Comparison of ENCODE assay signal across 7 cellular contexts in genomic region chr16:71817150-71817500, GRCh38. TPM values are rescaled to one million over a fixed set of nuclear protein-coding genes. Genes with fewer than 3 reads are reported as not detected.
DNase-seq lines count a peak whose midpoint lies in the region; ATAC-seq, FAIRE-seq and TF ChIP-seq lines count a peak whose summit lies in the region.
"Not testable (repeated sequence)": the region's sequence is repeated elsewhere in the genome, so short reads cannot be mapped to it uniquely, and the experiment has no call there.

No MANE protein-coding gene starts in this region.

- not testable (repeated sequence) for FAIRE-seq in HepG2 (lab: Jason Lieb, UNC)

- H3K27ac Mint-ChIP-seq in HFFc6, result peak overlapping the region; percentile 96
- H3K27ac Mint-ChIP-seq in activated B cell treated with CpG ODN at 0.5 μM for 24 hours, result peak overlapping the region; percentile 87

- POLR2A ChIA-PET in activated B cell treated with CpG ODN at 0.5 μM for 24 hours (lab: Charles Lee), result interaction anchor here (0.6 to 4.8 kb wide), 7 partner anchors 9 to 253 kb away, joined by 3 to 62 read pairs (median 6); partner anchors contain the start of gene AP1G1
- POLR2A ChIA-PET in HepG2 (lab: Yijun Ruan, JAX), result interaction anchor here (1.0 to 1.5 kb wide), 2 partner anchors 8 to 40 kb away, joined by 3 to 4 read pairs; partner anchors contain the start of gene AP1G1

- peak; percentile 17 for ATAC-seq in GM18873 (IDR thresholded peaks at IDR 0.05; ENCODE audit: low FRiP score, unreplicated experiment)
- peak; percentile 6 for ATAC-seq in HG03280 (IDR thresholded peaks at IDR 0.05; ENCODE audit: unreplicated experiment)
- ATAC-seq in activated B cell treated with CpG ODN at 0.5 μM for 24 hours (ENCODE audit: low read depth), result peak; percentile 7
- ATAC-seq in HepG2, result peak; percentile 16; the same call in 2 of the 3 replicates

- peaks cover 35% of the 10 kb centered on the region for H3K4me1 Mint-ChIP-seq in HFFc6 (ENCODE audit: low read depth)
- H3K4me1 Mint-ChIP-seq in activated B cell treated with CpG ODN at 0.5 μM for 24 hours, result peaks cover 18% of the 10 kb centered on the region

- H3K27me3 Mint-ChIP-seq in HFFc6 (ENCODE audit: insufficient read depth); activated B cell treated with CpG ODN at 0.5 μM for 24 hours: not testable (repeated sequence)

- not testable (repeated sequence) for H3K4me1 ChIP-seq in breast epithelium
- H3K4me1 ChIP-seq in HepG2 (ENCODE audit: insufficient read depth, low read length), result peaks cover 41% of the 10 kb centered on the region

- in situ Hi-C loops in HepG2 (cut with HindIII; ENCODE audit: extremely low pct_ligation_motif_present, low pct_unique_long_range_greater_than_20kb), result not testable (repeated sequence)

- not testable (repeated sequence) for H3K9me3 ChIP-seq in breast epithelium; HepG2 (ENCODE audit: low read length)

- H3K9ac ChIP-seq in HepG2 (ENCODE audit: insufficient read depth, low read depth, low read length), result not testable (repeated sequence)

- H3K27ac ChIP-seq in breast epithelium, result peak overlapping the region; percentile 70 to 78
- H3K27ac ChIP-seq in HepG2 (ENCODE audit: extremely low read length, insufficient read depth, low read length), result not testable (repeated sequence)
- peak overlapping the region in 17 of 21 experiments; percentile 23 to 83 (median 62) for H3K27ac ChIP-seq in skin epidermis

- not testable (repeated sequence) for TF ChIP-seq RAD21 in HepG2 (CRISPR knock-in tag; IDR thresholded peaks at IDR 0.05)

- not testable (repeated sequence) for BruUV-seq in HepG2 (replicated peaks; lab: Mats Ljungman, UMichigan)

- H2AFZ ChIP-seq in HepG2 (ENCODE audit: low read length), result peak overlapping the region; percentile 78

- WGBS in HepG2 (ENCODE audit: low lambda C conversion rate), result 28% methylated on average over 10 of the region's 10 CpGs

- not testable (repeated sequence) for TF ChIP-seq CTCF in HFFc6 (IDR thresholded peaks at IDR 0.05); activated B cell treated with CpG ODN at 0.5 μM for 24 hours (IDR thresholded peaks at IDR 0.05); breast epithelium (IDR thresholded peaks at IDR 0.05); HepG2 (CRISPR knock-in tag; IDR thresholded peaks at IDR 0.05)

- not testable (repeated sequence) for H4K20me1 ChIP-seq in HepG2 (ENCODE audit: insufficient read depth, low read length)

- H3K79me2 ChIP-seq in HepG2 (ENCODE audit: insufficient read depth, low read length), result not testable (repeated sequence)

- intact Hi-C loops in activated B cell treated with CpG ODN at 0.5 μM for 24 hours (cut with micrococcal nuclease); breast epithelium (cut with DNase I; ENCODE audit: low total_unique reads); HepG2 (cut with micrococcal nuclease; ENCODE audit: unreplicated experiment): not testable (repeated sequence)

- peak overlapping the region; percentile 60 for H3K4me2 ChIP-seq in HepG2 (ENCODE audit: low read depth, low read length)

- not testable (repeated sequence) for DNase-seq in HFFc6; activated B cell treated with CpG ODN at 0.5 μM for 24 hours; breast epithelium (ENCODE audit: low spot score in 2 of 2); HepG2 (ENCODE audit: low spot score)

- H3K36me3 ChIP-seq in breast epithelium; HepG2 (replicated peaks in 1 of 2; ENCODE audit: control insufficient read depth in 1 of 2, insufficient read depth in 2 of 2, low read length in 2 of 2): not testable (repeated sequence)

- CTCF ChIA-PET in activated B cell treated with CpG ODN at 0.5 μM for 24 hours (lab: Charles Lee), result interaction anchor here (2.2 kb wide), 1 partner anchor 66 kb away, joined by 7 read pairs; the partner anchor contains the start of gene ZNF821
- CTCF ChIA-PET in HepG2 (lab: Yijun Ruan, JAX; ENCODE audit: low intra/inter-chr PET ratio, low total read pairs), result not testable (repeated sequence)

- H3K36me3 Mint-ChIP-seq in HFFc6 (ENCODE audit: low read depth); activated B cell treated with CpG ODN at 0.5 μM for 24 hours (ENCODE audit: low read depth): not testable (repeated sequence)

- TF ChIP-seq POLR2A in breast epithelium (IDR thresholded peaks at IDR 0.05); HepG2 (IDR thresholded peaks at IDR 0.05; ENCODE audit: insufficient read depth in 1 of 2, low read depth in 2 of 2, low read length in 2 of 2): not testable (repeated sequence)

- H3K4me3 Mint-ChIP-seq in HFFc6, result peak overlapping the region; percentile 70
- H3K4me3 Mint-ChIP-seq in activated B cell treated with CpG ODN at 0.5 μM for 24 hours, result peak overlapping the region; percentile 44

- H3K9me3 Mint-ChIP-seq in HFFc6, activated B cell treated with CpG ODN at 0.5 μM for 24 hours: not testable (repeated sequence)

- H3K4me3 ChIP-seq in breast epithelium, skin epidermis: not testable (repeated sequence)
- peak overlapping the region in 2 of 3 experiments; percentile 38 to 42; a peak in 4 of 6 replicates for H3K4me3 ChIP-seq in HepG2 (replicated peaks in 1 of 3; ENCODE audit: insufficient read depth in 1 of 3, low read depth in 2 of 3, low read length in 3 of 3)

- TF ChIP-seq EP300 in HepG2 (IDR thresholded peaks at IDR 0.05; ENCODE audit: low read depth in 2 of 2, low read length in 2 of 2); HepG2 (CRISPR knock-in tag; IDR thresholded peaks at IDR 0.05; ENCODE audit: borderline replicate concordance): not testable (repeated sequence)

- not testable (repeated sequence) for H3K27me3 ChIP-seq in breast epithelium; HepG2 (ENCODE audit: control insufficient read depth in 1 of 2, insufficient read depth in 2 of 2, low read length in 2 of 2)

RNA-seq across cellular contexts. Expression of gene AP1G1, which starts 8.5 kb away (rescaled TPM):
- 100 to 1,000 TPM in 5 of 6 experiments, 10 to 100 TPM in 1; 87.5 to 115 (median 106) TPM for total RNA-seq in HFFc6 (2021; fragmentation: NEBNext Ultra II Directional; extraction: Animal tissue kit (Norgen Biotek cat#: 25700))
- total RNA-seq in activated B cell treated with CpG ODN at 0.5 μM for 24 hours (112 and 120 TPM in 2 replicates), breast epithelium (100 to 1,000 TPM in 1 of 3 donors, 10 to 100 TPM in 2; 65.8 to 121 (median 95.7) TPM), HepG2 (2016; rRNA removed; fragmentation: Illumina TruSeq; extraction: Trizol) (66.2 and 87.1 TPM in 2 replicates)
- total RNA-seq in HepG2 (2016; cell fraction: cytosol; rRNA removed; fragmentation: Illumina TruSeq; extraction: Trizol; ENCODE audit: low read depth), result 7.1 TPM in 2 replicates
- 66.4 and 87.7 TPM in 2 replicates for total RNA-seq in HepG2 (2016; cell fraction: insoluble cytoplasmic fraction; rRNA removed; fragmentation: Illumina TruSeq; extraction: Trizol)
- total RNA-seq in HepG2 (2016; cell fraction: membrane; rRNA removed; fragmentation: Illumina TruSeq; extraction: Trizol), result 21.0 and 22.8 TPM in 2 replicates
- 90.7 and 111 TPM in 2 replicates for total RNA-seq in HepG2 (2016; cell fraction: nucleus; rRNA removed; fragmentation: Illumina TruSeq; extraction: Trizol)
- polyA plus RNA-seq in HepG2 (2011; rRNA removed), result 58.8 and 62.2 TPM in 2 replicates
- polyA plus RNA-seq in HepG2 (2011; cell fraction: cytosol; rRNA removed), result 40.7 and 56.1 TPM in 2 replicates
- polyA plus RNA-seq in HepG2 (2011; cell fraction: nucleus; rRNA removed), result 69.2 and 80.7 TPM in 2 replicates
- 41.7 and 51.2 TPM in 2 replicates for polyA plus RNA-seq in HepG2 (2012)
- 2.4 and 3.2 TPM in 2 replicates for polyA plus RNA-seq in HepG2 (2016; cell fraction: cytosol; fragmentation: Illumina TruSeq; extraction: Trizol; ENCODE audit: low read depth)
- 61.2 and 67.4 TPM in 2 replicates for polyA plus RNA-seq in HepG2 (2016; cell fraction: insoluble cytoplasmic fraction; fragmentation: Illumina TruSeq; extraction: Trizol; ENCODE audit: low read depth)
- polyA plus RNA-seq in HepG2 (2016; cell fraction: membrane; fragmentation: Illumina TruSeq; extraction: Trizol; ENCODE audit: low read depth), result 9.9 and 10.4 TPM in 2 replicates
- 71.7 and 84.0 TPM in 2 replicates for polyA plus RNA-seq in HepG2 (2016; cell fraction: nucleus; fragmentation: Illumina TruSeq; extraction: Trizol; ENCODE audit: insufficient read depth, low read depth)
- 149 and 155 TPM in 2 replicates for polyA minus RNA-seq in HepG2 (2011; rRNA and poly(A)+ RNA removed; ENCODE audit: low replicate concordance)
- polyA minus RNA-seq in HepG2 (2011; cell fraction: cytosol; rRNA and poly(A)+ RNA removed), result 71.5 and 78.8 TPM in 2 replicates
- polyA minus RNA-seq in HepG2 (2011; cell fraction: nucleus; rRNA and poly(A)+ RNA removed), result 197 and 211 TPM in 2 replicates

RNA-seq across cellular contexts. Expression of gene ATXN1L, which starts 28.7 kb away (rescaled TPM):
- 10 to 100 TPM; 14.9 to 19.0 (median 17.2) TPM for total RNA-seq in HFFc6 (2021; fragmentation: NEBNext Ultra II Directional; extraction: Animal tissue kit (Norgen Biotek cat#: 25700))
- total RNA-seq in activated B cell treated with CpG ODN at 0.5 μM for 24 hours (24.9 and 28.3 TPM in 2 replicates), breast epithelium (10 to 100 TPM; 19.3 to 41.1 (median 28.0) TPM), HepG2 (2016; rRNA removed; fragmentation: Illumina TruSeq; extraction: Trizol) (22.4 and 23.6 TPM in 2 replicates)
- 3.6 and 5.9 TPM in 2 replicates for total RNA-seq in HepG2 (2016; cell fraction: cytosol; rRNA removed; fragmentation: Illumina TruSeq; extraction: Trizol; ENCODE audit: low read depth)
- 20.9 and 21.7 TPM in 2 replicates for total RNA-seq in HepG2 (2016; cell fraction: insoluble cytoplasmic fraction; rRNA removed; fragmentation: Illumina TruSeq; extraction: Trizol)
- 10.7 and 13.4 TPM in 2 replicates for total RNA-seq in HepG2 (2016; cell fraction: membrane; rRNA removed; fragmentation: Illumina TruSeq; extraction: Trizol)
- 21.5 and 23.5 TPM in 2 replicates for total RNA-seq in HepG2 (2016; cell fraction: nucleus; rRNA removed; fragmentation: Illumina TruSeq; extraction: Trizol)
- polyA plus RNA-seq in HepG2 (2011; rRNA removed), result 19.6 and 20.0 TPM in 2 replicates
- 13.1 and 13.9 TPM in 2 replicates for polyA plus RNA-seq in HepG2 (2011; cell fraction: cytosol; rRNA removed)
- polyA plus RNA-seq in HepG2 (2011; cell fraction: nucleus; rRNA removed), result 33.8 and 34.8 TPM in 2 replicates
- polyA plus RNA-seq in HepG2 (2012), result 16.8 and 18.1 TPM in 2 replicates
- 1.9 and 3.5 TPM in 2 replicates for polyA plus RNA-seq in HepG2 (2016; cell fraction: cytosol; fragmentation: Illumina TruSeq; extraction: Trizol; ENCODE audit: low read depth)
- polyA plus RNA-seq in HepG2 (2016; cell fraction: insoluble cytoplasmic fraction; fragmentation: Illumina TruSeq; extraction: Trizol; ENCODE audit: low read depth), result 14.9 and 15.2 TPM in 2 replicates
- polyA plus RNA-seq in HepG2 (2016; cell fraction: membrane; fragmentation: Illumina TruSeq; extraction: Trizol; ENCODE audit: low read depth), result 5.2 and 5.3 TPM in 2 replicates
- polyA plus RNA-seq in HepG2 (2016; cell fraction: nucleus; fragmentation: Illumina TruSeq; extraction: Trizol; ENCODE audit: insufficient read depth, low read depth), result 25.4 and 26.1 TPM in 2 replicates
- 27.5 and 35.3 TPM in 2 replicates for polyA minus RNA-seq in HepG2 (2011; rRNA and poly(A)+ RNA removed; ENCODE audit: low replicate concordance)
- polyA minus RNA-seq in HepG2 (2011; cell fraction: cytosol; rRNA and poly(A)+ RNA removed), result 11.6 and 12.9 TPM in 2 replicates
- polyA minus RNA-seq in HepG2 (2011; cell fraction: nucleus; rRNA and poly(A)+ RNA removed), result 26.9 and 31.0 TPM in 2 replicates
